Comparison of ENCODE assay signal across 11 cellular contexts in genomic region chr20:62898970-62899632, GRCh38. TPM values are rescaled to one million over a fixed set of nuclear protein-coding genes. Genes with fewer than 3 reads are reported as not detected.
DNase-seq lines count a peak whose midpoint lies in the region; ATAC-seq, FAIRE-seq and TF ChIP-seq lines count a peak whose summit lies in the region.
"Had no signal": no experiment of that assay in that cellular context is flagged by ENCODE, and none has a peak within 500 bp of the region (broad histone marks: within the 10 kb centered on the region; RNA-seq: fewer than 3 reads in every experiment).

No MANE protein-coding gene starts in this region.

- H3K4me3 Mint-ChIP-seq in CD4-positive, CD25-positive, alpha-beta regulatory T cell, result peak overlapping the region in 3 of 4 donors; percentile 3 to 67 (median 18)
- peak overlapping the region; percentile 73 for H3K4me3 Mint-ChIP-seq in T-helper 17 cell

- 29 to 32% methylated on average over 16 of the region's 16 CpGs for WGBS in body of pancreas, 2 donors

- H3K9me3 Mint-ChIP-seq in CD4-positive, CD25-positive, alpha-beta regulatory T cell, result peaks cover 0 to 1% (median 0%) of the 10 kb centered on the region in 7 donors

- no peak overlapping the region for H3K27ac ChIP-seq in CD4-positive, CD25-positive, alpha-beta regulatory T cell (ENCODE audit: insufficient read depth, low read length, poor library complexity, severe bottlenecking)
- no peak overlapping the region for H3K27ac ChIP-seq in body of pancreas

- H3K27me3 ChIP-seq in CD4-positive, CD25-positive, alpha-beta regulatory T cell (ENCODE audit: control insufficient read depth, insufficient read depth, low read length), result no peaks in the 10 kb centered on the region
- H3K27me3 ChIP-seq in body of pancreas, result no peaks in the 10 kb centered on the region

- H3K4me1 Mint-ChIP-seq in CD4-positive, CD25-positive, alpha-beta regulatory T cell, result peaks cover 9 to 38% (median 28%) of the 10 kb centered on the region in 4 donors
- peaks cover 21% of the 10 kb centered on the region for H3K4me1 Mint-ChIP-seq in T-helper 17 cell

- TF ChIP-seq POLR2A in body of pancreas (IDR thresholded peaks at IDR 0.05), result no peak

- no peak overlapping the region for H3K4me3 ChIP-seq in CD4-positive, CD25-positive, alpha-beta regulatory T cell (ENCODE audit: low read depth, low read length)
- no peak overlapping the region for H3K4me3 ChIP-seq in body of pancreas
- H3K4me3 ChIP-seq: prostate gland had no signal

- peak; percentile 33 for FAIRE-seq in GM19239 (lab: Jason Lieb, UNC)

- ATAC-seq in CD4-positive, CD25-positive, alpha-beta regulatory T cell (ENCODE audit: low read depth in 2 of 2), result no peak
- ATAC-seq in T-helper 17 cell (no peak), left colon (peak; percentile 3), HG02981 (IDR thresholded peaks at IDR 0.05; ENCODE audit: unreplicated experiment) (no peak), body of pancreas (no peak)

- no peak for TF ChIP-seq CTCF in body of pancreas (IDR thresholded peaks at IDR 0.05)

- peak overlapping the region in 2 of 3 donors; percentile 38 to 88 for H3K27ac Mint-ChIP-seq in CD4-positive, CD25-positive, alpha-beta regulatory T cell
- H3K27ac Mint-ChIP-seq in T-helper 17 cell, result peak overlapping the region; percentile 80

- H3K9me3 ChIP-seq in CD4-positive, CD25-positive, alpha-beta regulatory T cell (ENCODE audit: control insufficient read depth in 2 of 2, low read length in 2 of 2), result no peaks in the 10 kb centered on the region
- H3K9me3 ChIP-seq in T-helper 17 cell (ENCODE audit: control insufficient read depth, low read length, poor library complexity, severe bottlenecking), result no peaks in the 10 kb centered on the region
- H3K9me3 ChIP-seq in body of pancreas, result no peaks in the 10 kb centered on the region
- H3K9me3 ChIP-seq: prostate gland had no signal

- peak in 1 of 3 donors; percentile 42 for DNase-seq in CD4-positive, CD25-positive, alpha-beta regulatory T cell
- DNase-seq in GM19239 (ENCODE audit: insufficient read length, low spot score), result peak; percentile 73
- DNase-seq in T-helper 17 cell, result no peak
- no peak for DNase-seq in left colon
- DNase-seq in body of pancreas, result no peak
- no peak for DNase-seq in iPS-NIHi7 (ENCODE audit: extremely low spot score)
- DNase-seq in cardiac septum (ENCODE audit: low spot score), result no peak
- DNase-seq: activated gamma-delta T cell, NCI-H1694 had no signal

- intact Hi-C loops in left colon (cut with DNase I, micrococcal nuclease), result loop anchor here in 1 of 2 donors (10.0 kb wide), 1 partner anchor 106 kb away; the partner anchor contains the start of gene BHLHE23
- intact Hi-C loops in body of pancreas (cut with DNase I), result loop anchor here (10.0 kb wide), 1 partner anchor 106 kb away; the partner anchor contains the start of gene BHLHE23
- intact Hi-C loops in cardiac septum (cut with DNase I), result no loop called here

- H3K36me3 Mint-ChIP-seq in CD4-positive, CD25-positive, alpha-beta regulatory T cell, result peaks cover 16% of the 10 kb centered on the region
- peaks cover 2% of the 10 kb centered on the region for H3K36me3 Mint-ChIP-seq in T-helper 17 cell (ENCODE audit: low read depth)

- H3K27me3 Mint-ChIP-seq in CD4-positive, CD25-positive, alpha-beta regulatory T cell, result no peaks in the 10 kb centered on the region
- H3K27me3 Mint-ChIP-seq in T-helper 17 cell, result no peaks in the 10 kb centered on the region

- H3K36me3 ChIP-seq in CD4-positive, CD25-positive, alpha-beta regulatory T cell (ENCODE audit: control insufficient read depth, insufficient read depth, low read length), result peaks cover 46% of the 10 kb centered on the region
- H3K36me3 ChIP-seq in body of pancreas (replicated peaks in 1 of 2; ENCODE audit: insufficient read depth in 1 of 2, low read depth in 2 of 2), result peaks cover 4 to 12% of the 10 kb centered on the region in 2 donors

- peaks cover 24% of the 10 kb centered on the region for H3K4me1 ChIP-seq in CD4-positive, CD25-positive, alpha-beta regulatory T cell (ENCODE audit: control insufficient read depth, insufficient read depth, low read length, poor library complexity, severe bottlenecking)
- peaks cover 29% of the 10 kb centered on the region for H3K4me1 ChIP-seq in body of pancreas

RNA-seq across cellular contexts. Expression of gene DIDO1, which starts 27.2 kb away (rescaled TPM):
- 80.8 TPM for total RNA-seq in CD4-positive, CD25-positive, alpha-beta regulatory T cell
- polyA plus RNA-seq in CD4-positive, CD25-positive, alpha-beta regulatory T cell, result 10 to 100 TPM; 30.9 to 47.8 (median 38.2) TPM
- total RNA-seq in T-helper 17 cell, result 10 to 100 TPM; 58.3 to 65.7 TPM
- total RNA-seq in left colon, result 10 to 100 TPM; 50.5 to 55.3 TPM
- 10 to 100 TPM; 38.4 to 51.7 TPM for total RNA-seq in body of pancreas
- total RNA-seq in cardiac septum, result 38.9 TPM

RNA-seq across cellular contexts. Expression of gene TCFL5, which starts 37.5 kb away (rescaled TPM):
- total RNA-seq in CD4-positive, CD25-positive, alpha-beta regulatory T cell, result 3.8 TPM
- 1 to 10 TPM in 2 of 4 donors, under 1 TPM in 2; 0.53 to 1.2 (median 1.1) TPM for polyA plus RNA-seq in CD4-positive, CD25-positive, alpha-beta regulatory T cell
- 1 to 10 TPM; 4.4 to 5.0 TPM for total RNA-seq in T-helper 17 cell
- total RNA-seq in left colon, result 1 to 10 TPM; 5.9 to 6.5 TPM
- 1 to 10 TPM; 2.0 to 7.5 TPM for total RNA-seq in body of pancreas
- total RNA-seq in cardiac septum, result 7.8 TPM

RNA-seq across cellular contexts. Expression of gene GID8, which starts 38.8 kb away (rescaled TPM):
- total RNA-seq in CD4-positive, CD25-positive, alpha-beta regulatory T cell, result 31.9 TPM
- 10 to 100 TPM; 15.5 to 19.9 (median 17.0) TPM for polyA plus RNA-seq in CD4-positive, CD25-positive, alpha-beta regulatory T cell
- 10 to 100 TPM; 33.4 to 39.9 TPM for total RNA-seq in T-helper 17 cell
- total RNA-seq in left colon, result 10 to 100 TPM; 30.7 to 37.7 TPM
- 10 to 100 TPM; 26.2 to 29.7 TPM for total RNA-seq in body of pancreas
- 16.4 TPM for total RNA-seq in cardiac septum

RNA-seq across cellular contexts. Expression of gene SLC17A9, which starts 53.4 kb away (rescaled TPM):
- total RNA-seq in CD4-positive, CD25-positive, alpha-beta regulatory T cell, result 4.1 TPM
- polyA plus RNA-seq in CD4-positive, CD25-positive, alpha-beta regulatory T cell, result under 1 TPM in 3 of 4 donors, not detected in 1; 0.06 to 0.34 (median 0.32) TPM
- 1 to 10 TPM in 1 of 2 donors, under 1 TPM in 1; 0.89 to 2.4 TPM for total RNA-seq in T-helper 17 cell
- 10 to 100 TPM; 17.7 to 28.1 TPM for total RNA-seq in left colon
- total RNA-seq in body of pancreas, result 1 to 10 TPM in 1 of 2 donors, under 1 TPM in 1; 0.78 to 4.9 TPM
- total RNA-seq in cardiac septum, result 1.7 TPM
